8 cellular contexts compared by ENCODE assay signal in the genomic region with DNA sequence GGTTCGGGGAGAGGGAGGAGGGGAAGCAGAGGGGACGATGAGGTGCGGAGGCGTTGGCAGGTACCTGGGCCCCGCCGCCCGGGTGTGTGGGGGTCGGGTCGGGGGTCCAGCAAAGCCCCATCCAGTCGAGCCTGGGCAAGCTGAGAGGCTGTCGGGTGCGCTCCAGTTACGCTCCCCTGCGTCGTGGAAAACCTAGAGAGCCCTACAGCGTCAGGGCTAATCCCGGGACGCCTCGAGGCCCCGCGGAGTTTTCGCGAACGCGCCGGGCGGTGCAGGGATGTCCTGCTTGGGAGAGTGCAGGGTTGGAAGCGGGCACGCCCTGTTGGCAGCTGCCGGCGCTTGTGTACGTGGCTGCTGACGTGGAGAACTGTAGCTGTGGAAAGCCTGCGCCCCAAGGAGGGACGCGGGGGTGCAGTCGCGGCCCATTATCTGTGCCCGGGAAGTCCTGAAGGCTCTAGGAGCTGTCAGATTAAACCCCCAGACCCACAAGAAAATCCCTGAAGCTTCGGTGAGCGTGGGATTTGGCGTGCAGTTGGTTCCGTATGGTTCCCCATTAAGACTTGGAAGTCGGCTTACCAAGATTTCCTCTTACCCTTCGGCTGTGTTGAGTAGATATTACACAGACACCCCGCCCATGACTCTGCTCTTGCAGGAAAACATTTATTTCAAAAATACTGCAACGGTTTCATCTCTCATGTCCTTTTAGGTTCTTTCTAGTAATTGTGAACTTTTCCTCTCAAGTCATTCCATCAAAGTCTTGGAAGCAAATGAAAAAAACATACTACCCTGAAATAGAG.
DNase-seq lines count a peak whose midpoint lies in the region; TF ChIP-seq lines count a peak whose summit lies in the region.

No MANE protein-coding gene starts in this region.

- peak; percentile 8; the same call in 1 of the 2 replicates for TF ChIP-seq CTCF in GM12874 (IDR thresholded peaks at IDR 0.05; ENCODE audit: insufficient read depth, low read depth, low read length)
- TF ChIP-seq CTCF in WI38 (IDR thresholded peaks at IDR 0.05; ENCODE audit: low read depth, low read length): no peak
- TF ChIP-seq CTCF in cardiac fibroblast (IDR thresholded peaks at IDR 0.05; ENCODE audit: low read depth, low read length): no peak

- POLR2A ChIA-PET in HEK293T (lab: Yijun Ruan, JAX): interaction anchor here (0.6 kb wide), 1 partner anchor 278 kb away, joined by 3 read pairs; no protein-coding TSS in a partner anchor

- DNase-seq in HEK293T (ENCODE audit: extremely low spot score) (peak; percentile 30), NCI-H1092 (lab: John Stamatoyannopoulos, UW) (peak; percentile 75), cardiac fibroblast (ENCODE audit: low read depth in 2 of 2) (peak; percentile 97 to 99), kidney tubule cell (ENCODE audit: low spot score) (peak; percentile 89), SKM-1 (lab: John Stamatoyannopoulos, UW; ENCODE audit: unreplicated experiment) (no peak)
- DNase-seq in stimulated activated CD4-positive, alpha-beta T cell treated with anti-CD3 and anti-CD28 coated beads, Interleukin-15, amount 100 ng/mL, for 48 hours (ENCODE audit: low read depth in 2 of 2): peak; percentile 58 to 61

- CTCF ChIA-PET in HEK293T (lab: Yijun Ruan, JAX): no interaction called here

- H3K4me3 ChIP-seq in WI38 (ENCODE audit: low read depth, low read length) (peak overlapping the region; percentile 73), cardiac fibroblast (replicated peaks in 1 of 2; ENCODE audit: low read depth in 2 of 2, low read length in 2 of 2) (peak overlapping the region; percentile 64 to 73)

TF ChIP-seq in HEK293T, 16 proteins besides CTCF, POLR2A, EP300 and RAD21:
- no peak for TF ChIP-seq LEF1 (IDR thresholded peaks at IDR 0.05; ENCODE audit: borderline replicate concordance)
- peak; percentile 66; the same call in 1 of the 2 replicates for TF ChIP-seq TARDBP (IDR thresholded peaks at IDR 0.05)
